10 cellular contexts compared by ENCODE assay signal in genomic region chr11:119341222-119342022, GRCh38. TPM values are rescaled to one million over a fixed set of nuclear protein-coding genes. Genes with fewer than 3 reads are reported as not detected.
DNase-seq lines count a peak whose midpoint lies in the region; ATAC-seq and TF ChIP-seq lines count a peak whose summit lies in the region.
"Had no signal": no experiment of that assay in that cellular context is flagged by ENCODE, and none has a peak within 500 bp of the region (broad histone marks: within the 10 kb centered on the region; RNA-seq: fewer than 3 reads in every experiment).

No MANE protein-coding gene starts in this region.

- H3K9me3 ChIP-seq in mucosa of stomach (ENCODE audit: control insufficient read depth, low read length): no peaks in the 10 kb centered on the region

- H3K4me1 ChIP-seq in mucosa of stomach (ENCODE audit: control insufficient read depth, insufficient read depth, low read length): peaks cover 36% of the 10 kb centered on the region

- H3K4me3 ChIP-seq in AG10803 (ENCODE audit: low read length) (peak overlapping the region; percentile 71), astrocyte of the cerebellum (ENCODE audit: low read depth, low read length) (peak overlapping the region; percentile 50), mucosa of stomach (ENCODE audit: low read length) (no peak overlapping the region)

- no peak for DNase-seq in AG10803 (ENCODE audit: low read depth)
- no peak for DNase-seq in astrocyte of the cerebellum (ENCODE audit: low read depth)
- no peak for DNase-seq in NCI-H2171 treated with DMSO at 0.1 percent for 48 hours (lab: John Stamatoyannopoulos, UW)
- DNase-seq in left lobe of liver (ENCODE audit: low spot score): no peak
- DNase-seq: RPMI8226 had no signal

- in situ Hi-C loops in astrocyte of the cerebellum (cut with HindIII; ENCODE audit: low sequenced_read_pairs): no loop called here

- ATAC-seq in HG02571 (IDR thresholded peaks at IDR 0.05; ENCODE audit: unreplicated experiment) (no peak), left lobe of liver (no peak)

- H3K27me3 ChIP-seq in mucosa of stomach (ENCODE audit: control insufficient read depth, insufficient read depth, low read length): peaks cover 55% of the 10 kb centered on the region

- peak overlapping the region; percentile 66 for H3K9ac ChIP-seq in mucosa of stomach (ENCODE audit: low read length)

- no peak for TF ChIP-seq CTCF in AG10803 (conservative IDR thresholded peaks at IDR 0.05; ENCODE audit: low read length)
- no peak for TF ChIP-seq CTCF in astrocyte of the cerebellum (IDR thresholded peaks at IDR 0.05; ENCODE audit: low read depth, low read length, missing control alignments)

- H3K36me3 ChIP-seq in mucosa of stomach (ENCODE audit: control insufficient read depth, insufficient read depth, low read length): no peaks in the 10 kb centered on the region

RNA-seq across cellular contexts. Expression of gene C1QTNF5, which starts 0.7 kb away (rescaled TPM):
- total RNA-seq in left lobe of liver: 4.7 TPM
- total RNA-seq: activated CD8-positive, alpha-beta memory T cell treated with anti-CD3 and anti-CD28 coated beads for 36 hours had no signal

RNA-seq across cellular contexts. Expression of gene MFRP, which starts 5.1 kb away (rescaled TPM):
- total RNA-seq in left lobe of liver: not detected
- total RNA-seq: activated CD8-positive, alpha-beta memory T cell treated with anti-CD3 and anti-CD28 coated beads for 36 hours; LHCN-M2; mesenteric fat pad had no signal

RNA-seq across cellular contexts. Expression of gene RNF26, which starts 7.1 kb away (rescaled TPM):
- 15.0 TPM for total RNA-seq in left lobe of liver

RNA-seq across cellular contexts. Expression of gene MCAM, which starts 24.5 kb away (rescaled TPM):
- 1.5 TPM for total RNA-seq in left lobe of liver

RNA-seq across cellular contexts. Expression of gene USP2, which starts 40.1 kb away (rescaled TPM):
- 10.9 TPM for total RNA-seq in left lobe of liver
